In the genomic region with DNA sequence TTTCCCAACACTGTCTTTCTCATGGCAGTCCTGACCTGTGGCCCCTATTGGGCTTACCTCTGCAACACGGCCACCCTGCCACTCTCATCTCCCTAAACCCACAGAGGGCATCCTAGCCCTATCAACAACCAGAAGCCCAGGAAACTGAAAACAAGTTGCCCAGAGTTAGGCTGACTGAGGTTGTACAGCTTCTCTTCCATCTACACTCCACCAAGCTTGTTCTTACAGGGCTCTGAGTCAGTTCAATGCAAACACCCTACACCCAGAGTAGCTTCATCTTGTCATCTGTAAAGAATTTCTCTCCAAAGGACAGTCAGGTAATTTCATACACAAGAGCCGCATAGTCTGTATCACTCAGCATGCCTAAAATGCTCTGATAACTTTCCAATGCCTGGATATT, we compare ENCODE assay signal across 1 cellular context.
TF ChIP-seq lines count a peak whose summit lies in the region.

No MANE protein-coding gene starts in this region.

TF ChIP-seq in H1, 55 proteins besides CTCF, POLR2A, EP300 and RAD21:
- no peak for TF ChIP-seq NANOG (IDR thresholded peaks at IDR 0.05; ENCODE audit: insufficient read depth, low read depth, low read length, poor library complexity, severe bottlenecking)
- no peak for TF ChIP-seq EGR1 (IDR thresholded peaks at IDR 0.05; ENCODE audit: borderline replicate concordance, low read depth, low read length)
- TF ChIP-seq PHF8 (conservative IDR thresholded peaks at IDR 0.05; ENCODE audit: low read depth, low read length): no peak
- TF ChIP-seq GTF2F1 (IDR thresholded peaks at IDR 0.05; ENCODE audit: borderline replicate concordance, low read depth, low read length): no peak
